ENCODE assay signal across 28 cellular contexts in genomic region chr3:151866711-151867410, GRCh38. TPM values are rescaled to one million over a fixed set of nuclear protein-coding genes. Genes with fewer than 3 reads are reported as not detected.
DNase-seq lines count a peak whose midpoint lies in the region; ATAC-seq, FAIRE-seq and TF ChIP-seq lines count a peak whose summit lies in the region.
"Had no signal": no experiment of that assay in that cellular context is flagged by ENCODE, and none has a peak within 500 bp of the region (broad histone marks: within the 10 kb centered on the region; RNA-seq: fewer than 3 reads in every experiment).

No MANE protein-coding gene starts in this region.

- H4K8ac ChIP-seq in mesenchymal stem cell (ENCODE audit: low read length) = no peak overlapping the region

- peak overlapping the region; percentile 12 for H2BK5ac ChIP-seq in mesenchymal stem cell (ENCODE audit: low read depth, low read length, poor library complexity, severe bottlenecking)

- no peak for TF ChIP-seq POLR2A in breast epithelium (IDR thresholded peaks at IDR 0.05)
- TF ChIP-seq POLR2A in tibial nerve (IDR thresholded peaks at IDR 0.05) = no peak

- peak overlapping the region in 1 of 2 experiments; percentile 81 for H3K14ac ChIP-seq in mesenchymal stem cell (ENCODE audit: low read length in 2 of 2)

- H3K79me2 ChIP-seq in astrocyte (ENCODE audit: insufficient read depth, low read length) = no peaks in the 10 kb centered on the region

- TF ChIP-seq CTCF in astrocyte (IDR thresholded peaks at IDR 0.05; ENCODE audit: insufficient read depth, low read depth, low read length) = no peak
- TF ChIP-seq CTCF in breast epithelium (IDR thresholded peaks at IDR 0.05) = no peak
- no peak for TF ChIP-seq CTCF in pancreas (IDR thresholded peaks at IDR 0.05)
- no peak for TF ChIP-seq CTCF in tibial nerve (IDR thresholded peaks at IDR 0.05)

- H3K9ac ChIP-seq in astrocyte (ENCODE audit: low read length) (no peak overlapping the region), mesenchymal stem cell (ENCODE audit: low read length) (peak overlapping the region; percentile 29), skeletal muscle satellite cell (ENCODE audit: low read depth, low read length) (peak overlapping the region; percentile 3)

- H3K9me3 ChIP-seq in astrocyte (ENCODE audit: insufficient read depth, low read depth, low read length) = no peaks in the 10 kb centered on the region
- no peaks in the 10 kb centered on the region for H3K9me3 ChIP-seq in mesenchymal stem cell (ENCODE audit: control insufficient read depth, low read length)
- no peaks in the 10 kb centered on the region for H3K9me3 ChIP-seq in skeletal muscle satellite cell (replicated peaks; ENCODE audit: low read length)
- no peaks in the 10 kb centered on the region for H3K9me3 ChIP-seq in breast epithelium
- H3K9me3 ChIP-seq in pancreas = no peaks in the 10 kb centered on the region
- H3K9me3 ChIP-seq in tibial nerve = no peaks in the 10 kb centered on the region
- H3K9me3 ChIP-seq: HAP-1, testis had no signal

- H3K4me3 ChIP-seq in astrocyte (ENCODE audit: insufficient read depth, low read depth, low read length) (no peak overlapping the region), mesenchymal stem cell (ENCODE audit: insufficient read depth in 1 of 2, low read depth in 1 of 2, low read length in 2 of 2) (no peak overlapping the region), skeletal muscle satellite cell (ENCODE audit: low read length) (no peak overlapping the region), breast epithelium (no peak overlapping the region), pancreas (no peak overlapping the region), tibial nerve (no peak overlapping the region)
- H3K4me3 ChIP-seq: HAP-1, PC-9, skin epidermis, testis had no signal

- no peak for ATAC-seq in pancreas
- ATAC-seq: effector memory CD8-positive, alpha-beta T cell; left colon; natural killer cell had no signal

- H3K27ac Mint-ChIP-seq in astrocyte (ENCODE audit: unreplicated experiment) = no peak overlapping the region
- H3K27ac Mint-ChIP-seq: activated CD4-positive, alpha-beta T cell treated with anti-CD3 and anti-CD28 coated beads, Interleukin-2, amount 10 ng/mL, durations not matched to agents 24 days and 14 days; activated naive CD8-positive, alpha-beta T cell; activated T-helper 2 cell treated with anti-CD3 and anti-CD28 coated beads, Interferon-gamma antibody, Interleukin-2, Interleukin-4, amounts not matched to agents 10 μg/mL and 5 μg/mL and 100 μg/mL, durations not matched to agents 14 hours and 24 hours and 36 hours; CD4-positive, CD25-positive, alpha-beta regulatory T cell; effector memory CD8-positive, alpha-beta T cell; natural killer cell had no signal

- H3K4me3 Mint-ChIP-seq in astrocyte (ENCODE audit: unreplicated experiment) = no peak overlapping the region
- H3K4me3 Mint-ChIP-seq: activated CD4-positive, alpha-beta T cell treated with anti-CD3 and anti-CD28 coated beads, Interleukin-2, amount 10 ng/mL, durations not matched to agents 24 days and 14 days; activated naive CD8-positive, alpha-beta T cell; CD4-positive, CD25-positive, alpha-beta regulatory T cell; effector memory CD8-positive, alpha-beta T cell; natural killer cell had no signal

- FAIRE-seq in astrocyte (lab: Jason Lieb, UNC) (peak; percentile 23), pancreas (lab: Jason Lieb, UNC) (no peak)

- H3K27me3 Mint-ChIP-seq in astrocyte (ENCODE audit: low read depth, unreplicated experiment) = no peaks in the 10 kb centered on the region
- H3K27me3 Mint-ChIP-seq: activated naive CD8-positive, alpha-beta T cell; effector memory CD8-positive, alpha-beta T cell had no signal

- no peaks in the 10 kb centered on the region for H3K36me3 Mint-ChIP-seq in astrocyte (ENCODE audit: low read depth, unreplicated experiment)
- H3K36me3 Mint-ChIP-seq: activated naive CD8-positive, alpha-beta T cell; CD4-positive, CD25-positive, alpha-beta regulatory T cell; natural killer cell had no signal

- H2AFZ ChIP-seq in astrocyte (ENCODE audit: low read depth, low read length) = peak overlapping the region; percentile 21
- no peak overlapping the region for H2AFZ ChIP-seq in mesenchymal stem cell (ENCODE audit: low read depth, low read length)
- H2AFZ ChIP-seq: PC-9 had no signal

- intact Hi-C loops in breast epithelium (cut with DNase I; ENCODE audit: low total_unique reads) = no loop called here
- intact Hi-C loops in pancreas (cut with DNase I) = no loop called here

- peak overlapping the region in 1 of 2 experiments; percentile 84 for H3K18ac ChIP-seq in mesenchymal stem cell (ENCODE audit: low read depth in 1 of 2, low read length in 2 of 2)

- 6% methylated on average over 3 of the region's 4 CpGs for WGBS in mesenchymal stem cell
- WGBS in pancreas, 2 donors = 68 to 74% methylated on average over 4 of the region's 4 CpGs
- WGBS in tibial nerve, 2 donors = 48 to 52% methylated on average over 4 of the region's 4 CpGs

- peak overlapping the region in 1 of 2 experiments; percentile 71 for H2BK12ac ChIP-seq in mesenchymal stem cell (ENCODE audit: low read length in 2 of 2)

- H3K4me2 ChIP-seq in astrocyte (ENCODE audit: low read length) (no peak overlapping the region), mesenchymal stem cell (ENCODE audit: low read length, poor library complexity, severe bottlenecking) (no peak overlapping the region), skeletal muscle satellite cell (ENCODE audit: low read length) (peak overlapping the region; percentile 32)
- H3K4me2 ChIP-seq: PC-9 had no signal

- peaks cover 9% of the 10 kb centered on the region for H3K4me1 ChIP-seq in astrocyte (ENCODE audit: insufficient read depth, low read length)
- H3K4me1 ChIP-seq in mesenchymal stem cell (ENCODE audit: control insufficient read depth, insufficient read depth, low read depth, low read length) = no peaks in the 10 kb centered on the region
- H3K4me1 ChIP-seq in skeletal muscle satellite cell (ENCODE audit: control insufficient read depth, insufficient read depth, low read length) = peaks cover 32% of the 10 kb centered on the region
- no peaks in the 10 kb centered on the region for H3K4me1 ChIP-seq in breast epithelium
- H3K4me1 ChIP-seq in pancreas = peaks cover 0 to 8% (median 0%) of the 10 kb centered on the region in 3 donors
- peaks cover 0 to 14% (median 0%) of the 10 kb centered on the region in 4 donors for H3K4me1 ChIP-seq in tibial nerve
- H3K4me1 ChIP-seq: HAP-1 had no signal

- no peak overlapping the region for H2BK120ac ChIP-seq in mesenchymal stem cell (ENCODE audit: low read depth, low read length)

- peak overlapping the region in 1 of 2 experiments; percentile 91 for H3K4ac ChIP-seq in mesenchymal stem cell (ENCODE audit: low read depth in 1 of 2, low read length in 2 of 2)

- H3K9me3 Mint-ChIP-seq in astrocyte (ENCODE audit: unreplicated experiment) = peaks cover 5% of the 10 kb centered on the region
- H3K9me3 Mint-ChIP-seq: activated T-helper 2 cell treated with anti-CD3 and anti-CD28 coated beads, Interferon-gamma antibody, Interleukin-2, Interleukin-4, amounts not matched to agents 10 μg/mL and 5 μg/mL and 100 μg/mL, durations not matched to agents 14 hours and 24 hours and 36 hours; CD4-positive, CD25-positive, alpha-beta regulatory T cell; effector memory CD8-positive, alpha-beta T cell; natural killer cell had no signal

- H4K91ac ChIP-seq in mesenchymal stem cell (ENCODE audit: low read length) = no peak overlapping the region

- H4K20me1 ChIP-seq in astrocyte (ENCODE audit: insufficient read depth, low read length) = no peaks in the 10 kb centered on the region

- H2AK5ac ChIP-seq in mesenchymal stem cell (ENCODE audit: low read length, severe bottlenecking) = no peak overlapping the region

- no peak overlapping the region for H3K23ac ChIP-seq in mesenchymal stem cell (ENCODE audit: low read length in 2 of 2)

- H3K27ac ChIP-seq in astrocyte (ENCODE audit: low read depth, low read length) = no peak overlapping the region
- peak overlapping the region; percentile 49 for H3K27ac ChIP-seq in mesenchymal stem cell (ENCODE audit: low read length, poor library complexity, severe bottlenecking)
- no peak overlapping the region for H3K27ac ChIP-seq in breast epithelium
- no peak overlapping the region for H3K27ac ChIP-seq in pancreas
- no peak overlapping the region for H3K27ac ChIP-seq in tibial nerve
- H3K27ac ChIP-seq: PC-9, skin epidermis, testis had no signal

- DNase-seq in NCI-H146 (lab: John Stamatoyannopoulos, UW) (peak; percentile 69), astrocyte (ENCODE audit: low read depth) (no peak), mesenchymal stem cell (peak; percentile 33), breast epithelium (ENCODE audit: low spot score in 2 of 2) (no peak), pancreas (no peak), tibial nerve (ENCODE audit: low spot score in 2 of 2) (no peak), occipital lobe (lab: John Stamatoyannopoulos, UW) (no peak)
- DNase-seq: activated CD4-positive, alpha-beta T cell treated with anti-CD3 and anti-CD28 coated beads, Interleukin-2, amount 10 ng/mL, durations not matched to agents 24 days and 14 days; activated CD8-positive, alpha-beta memory T cell treated with anti-CD3 and anti-CD28 coated beads, Interleukin-2, amount 50 U/mL, for 4 hours; CD4-positive, CD25-positive, alpha-beta regulatory T cell; effector memory CD8-positive, alpha-beta T cell; head of caudate nucleus; left colon; mesendoderm; natural killer cell; NCI-H1694 treated with DMSO at 0.1 percent for 48 hours; NCI-H82; PC-9; SIG-M5; stimulated activated CD4-positive, alpha-beta T cell treated with anti-CD3 and anti-CD28 coated beads, Interleukin-4, amount 100 ng/mL, for 1 hour; stimulated activated naive CD4-positive, alpha-beta T cell; T-helper 2 cell; testis had no signal

- H3K36me3 ChIP-seq in astrocyte (ENCODE audit: insufficient read depth, low read length) (no peaks in the 10 kb centered on the region), mesenchymal stem cell (ENCODE audit: control insufficient read depth in 1 of 2, insufficient read depth in 2 of 2, low read depth in 1 of 2, low read length in 2 of 2) (no peaks in the 10 kb centered on the region), skeletal muscle satellite cell (ENCODE audit: insufficient read depth, low read length) (no peaks in the 10 kb centered on the region), breast epithelium (no peaks in the 10 kb centered on the region), pancreas (no peaks in the 10 kb centered on the region), tibial nerve (no peaks in the 10 kb centered on the region)
- H3K36me3 ChIP-seq: HAP-1 had no signal

- H3K4me1 Mint-ChIP-seq in astrocyte (ENCODE audit: low read depth, unreplicated experiment) = peaks cover 25% of the 10 kb centered on the region

- no peak for TF ChIP-seq EP300 in tibial nerve (IDR thresholded peaks at IDR 0.05)

- no peaks in the 10 kb centered on the region for H3K27me3 ChIP-seq in astrocyte (ENCODE audit: insufficient read depth, low read length)
- no peaks in the 10 kb centered on the region for H3K27me3 ChIP-seq in mesenchymal stem cell (ENCODE audit: control insufficient read depth in 1 of 2, insufficient read depth in 1 of 2, low read length in 2 of 2)
- H3K27me3 ChIP-seq in skeletal muscle satellite cell (ENCODE audit: control insufficient read depth, insufficient read depth, low read length) = no peaks in the 10 kb centered on the region
- H3K27me3 ChIP-seq in breast epithelium = no peaks in the 10 kb centered on the region
- no peaks in the 10 kb centered on the region for H3K27me3 ChIP-seq in pancreas
- H3K27me3 ChIP-seq in tibial nerve = no peaks in the 10 kb centered on the region
- H3K27me3 ChIP-seq: testis had no signal

- no peak overlapping the region for H2BK15ac ChIP-seq in mesenchymal stem cell (ENCODE audit: low read depth, poor library complexity, severe bottlenecking)

- no peaks in the 10 kb centered on the region for H3K79me1 ChIP-seq in mesenchymal stem cell (replicated peaks; ENCODE audit: low read length, poor library complexity, severe bottlenecking)

RNA-seq across cellular contexts. Expression of gene SUCNR1, which starts 6.6 kb away (rescaled TPM):
- 0.17 TPM in 1 of 2 replicates, not detected in the other for total RNA-seq in astrocyte
- polyA plus RNA-seq in mesenchymal stem cell (2013, experiment 1 of 2) = 20.8 TPM
- polyA plus RNA-seq in mesenchymal stem cell (2013, experiment 2 of 2) = 21.5 TPM
- not detected in 2 replicates for total RNA-seq in skeletal muscle satellite cell (2012; rRNA removed)
- 1 to 10 TPM in 2 of 3 donors, under 1 TPM in 1; 0.33 to 1.6 (median 1.3) TPM for total RNA-seq in breast epithelium
- total RNA-seq in pancreas = under 1 TPM in 5 of 6 donors, not detected in 1; 0.08 to 0.23 (median 0.16) TPM
- polyA plus RNA-seq in pancreas = under 1 TPM; 0.02 to 0.04 TPM
- under 1 TPM in 3 of 4 donors, not detected in 1; 0.60 to 0.87 (median 0.84) TPM for total RNA-seq in tibial nerve
- total RNA-seq in occipital lobe = 1.2 TPM
- total RNA-seq: activated CD4-positive, alpha-beta T cell treated with anti-CD3 and anti-CD28 coated beads, Interleukin-2, amount 10 ng/mL, durations not matched to agents 24 days and 14 days; activated T-helper 2 cell treated with anti-CD3 and anti-CD28 coated beads, Interferon-gamma antibody, Interleukin-2, Interleukin-4, amounts not matched to agents 10 μg/mL and 5 μg/mL and 100 μg/mL, durations not matched to agents 14 hours and 24 hours and 36 hours; PC-9 had no signal
- polyA plus RNA-seq: CD4-positive, CD25-positive, alpha-beta regulatory T cell had no signal

RNA-seq across cellular contexts. Expression of gene AADAC, which starts 52.9 kb away (rescaled TPM):
- not detected in 2 replicates for total RNA-seq in astrocyte
- 0.10 TPM for polyA plus RNA-seq in mesenchymal stem cell (2013, experiment 1 of 2)
- polyA plus RNA-seq in mesenchymal stem cell (2013, experiment 2 of 2) = 0.16 TPM
- total RNA-seq in skeletal muscle satellite cell (2012; rRNA removed) = under 0.01 and 0.44 TPM in 2 replicates
- total RNA-seq in breast epithelium = 1 to 10 TPM in 1 of 3 donors, not detected in 2; 4.5 TPM
- 10 to 100 TPM in 4 of 6 donors, 1 to 10 TPM in 2; 2.7 to 83.7 (median 19.9) TPM for total RNA-seq in pancreas
- 10 to 100 TPM in 1 of 2 donors, 1 to 10 TPM in 1; 9.1 to 20.7 TPM for polyA plus RNA-seq in pancreas
- not detected for total RNA-seq in tibial nerve
- not detected for total RNA-seq in occipital lobe
- total RNA-seq: activated CD4-positive, alpha-beta T cell treated with anti-CD3 and anti-CD28 coated beads, Interleukin-2, amount 10 ng/mL, durations not matched to agents 24 days and 14 days; activated T-helper 2 cell treated with anti-CD3 and anti-CD28 coated beads, Interferon-gamma antibody, Interleukin-2, Interleukin-4, amounts not matched to agents 10 μg/mL and 5 μg/mL and 100 μg/mL, durations not matched to agents 14 hours and 24 hours and 36 hours; CD4-positive, CD25-positive, alpha-beta regulatory T cell; left colon; natural killer cell had no signal
- polyA plus RNA-seq: CD4-positive, CD25-positive, alpha-beta regulatory T cell had no signal

Comparison
In these comparisons a context has a peak if more than half of its experiments do, and no peak if none do; other contexts are left out.
1. DNase-seq: peak in NCI-H146 (single experiment) and mesenchymal stem cell (single experiment); none in astrocyte (single experiment), breast epithelium (0 of 2), pancreas (0 of 6), tibial nerve (0 of 2) and occipital lobe (single experiment).